In genomic region chr1:117590273-117590925, GRCh38 we compare ENCODE assay signal across 1 cellular context.
TF ChIP-seq lines count a peak whose summit lies in the region.

No MANE protein-coding gene starts in this region.

TF ChIP-seq in HepG2, 621 proteins besides CTCF, POLR2A, EP300 and RAD21 (continued from another document):
- TF ChIP-seq ZHX2 (IDR thresholded peaks at IDR 0.05; ENCODE audit: low read depth) (no peak), ZHX2 (CRISPR knock-in tag; IDR thresholded peaks at IDR 0.05; ENCODE audit: borderline replicate concordance) (no peak)
